In the genomic region with DNA sequence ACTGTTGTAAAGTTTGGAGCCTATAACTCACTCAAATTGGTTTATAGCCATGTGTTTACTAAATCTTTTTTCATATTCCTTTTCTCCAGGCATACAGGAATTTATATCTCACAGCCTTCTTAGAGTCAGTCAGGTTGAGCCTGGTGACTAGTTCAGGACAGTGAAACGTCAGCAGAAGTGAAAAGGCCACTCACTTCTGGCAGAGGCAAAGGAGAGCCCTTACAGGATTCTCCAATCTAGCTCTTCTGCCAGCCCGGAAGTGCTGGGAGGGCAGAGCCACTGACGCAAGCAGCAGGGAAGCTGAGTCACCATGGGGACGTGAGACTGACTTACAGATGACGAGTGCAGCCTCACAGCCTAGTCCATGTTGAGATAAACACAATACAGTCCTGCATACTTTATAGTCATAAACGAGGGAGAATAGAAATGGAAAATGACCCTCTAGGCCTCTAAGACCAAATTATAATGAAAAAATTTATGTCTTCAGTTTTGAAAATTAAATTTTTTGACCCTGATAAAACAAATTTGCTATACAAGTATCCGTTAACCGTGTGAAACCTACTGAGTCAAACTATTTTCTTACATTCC, we compare ENCODE assay signal across 1 cellular context.
TF ChIP-seq lines count a peak whose summit lies in the region.

No MANE protein-coding gene starts in this region.

TF ChIP-seq in K562, 482 proteins besides CTCF, POLR2A, EP300 and RAD21 (continued from another document and continues in another):
- TF ChIP-seq, protein P1, sequence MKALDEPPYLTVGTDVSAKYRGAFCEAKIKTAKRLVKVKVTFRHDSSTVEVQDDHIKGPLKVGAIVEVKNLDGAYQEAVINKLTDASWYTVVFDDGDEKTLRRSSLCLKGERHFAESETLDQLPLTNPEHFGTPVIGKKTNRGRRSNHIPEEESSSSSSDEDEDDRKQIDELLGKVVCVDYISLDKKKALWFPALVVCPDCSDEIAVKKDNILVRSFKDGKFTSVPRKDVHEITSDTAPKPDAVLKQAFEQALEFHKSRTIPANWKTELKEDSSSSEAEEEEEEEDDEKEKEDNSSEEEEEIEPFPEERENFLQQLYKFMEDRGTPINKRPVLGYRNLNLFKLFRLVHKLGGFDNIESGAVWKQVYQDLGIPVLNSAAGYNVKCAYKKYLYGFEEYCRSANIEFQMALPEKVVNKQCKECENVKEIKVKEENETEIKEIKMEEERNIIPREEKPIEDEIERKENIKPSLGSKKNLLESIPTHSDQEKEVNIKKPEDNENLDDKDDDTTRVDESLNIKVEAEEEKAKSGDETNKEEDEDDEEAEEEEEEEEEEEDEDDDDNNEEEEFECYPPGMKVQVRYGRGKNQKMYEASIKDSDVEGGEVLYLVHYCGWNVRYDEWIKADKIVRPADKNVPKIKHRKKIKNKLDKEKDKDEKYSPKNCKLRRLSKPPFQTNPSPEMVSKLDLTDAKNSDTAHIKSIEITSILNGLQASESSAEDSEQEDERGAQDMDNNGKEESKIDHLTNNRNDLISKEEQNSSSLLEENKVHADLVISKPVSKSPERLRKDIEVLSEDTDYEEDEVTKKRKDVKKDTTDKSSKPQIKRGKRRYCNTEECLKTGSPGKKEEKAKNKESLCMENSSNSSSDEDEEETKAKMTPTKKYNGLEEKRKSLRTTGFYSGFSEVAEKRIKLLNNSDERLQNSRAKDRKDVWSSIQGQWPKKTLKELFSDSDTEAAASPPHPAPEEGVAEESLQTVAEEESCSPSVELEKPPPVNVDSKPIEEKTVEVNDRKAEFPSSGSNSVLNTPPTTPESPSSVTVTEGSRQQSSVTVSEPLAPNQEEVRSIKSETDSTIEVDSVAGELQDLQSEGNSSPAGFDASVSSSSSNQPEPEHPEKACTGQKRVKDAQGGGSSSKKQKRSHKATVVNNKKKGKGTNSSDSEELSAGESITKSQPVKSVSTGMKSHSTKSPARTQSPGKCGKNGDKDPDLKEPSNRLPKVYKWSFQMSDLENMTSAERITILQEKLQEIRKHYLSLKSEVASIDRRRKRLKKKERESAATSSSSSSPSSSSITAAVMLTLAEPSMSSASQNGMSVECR (CRISPR knock-in tag; IDR thresholded peaks at IDR 0.05), result no peak; the same call in 1 of the 2 replicates
- TF ChIP-seq, protein P2, sequence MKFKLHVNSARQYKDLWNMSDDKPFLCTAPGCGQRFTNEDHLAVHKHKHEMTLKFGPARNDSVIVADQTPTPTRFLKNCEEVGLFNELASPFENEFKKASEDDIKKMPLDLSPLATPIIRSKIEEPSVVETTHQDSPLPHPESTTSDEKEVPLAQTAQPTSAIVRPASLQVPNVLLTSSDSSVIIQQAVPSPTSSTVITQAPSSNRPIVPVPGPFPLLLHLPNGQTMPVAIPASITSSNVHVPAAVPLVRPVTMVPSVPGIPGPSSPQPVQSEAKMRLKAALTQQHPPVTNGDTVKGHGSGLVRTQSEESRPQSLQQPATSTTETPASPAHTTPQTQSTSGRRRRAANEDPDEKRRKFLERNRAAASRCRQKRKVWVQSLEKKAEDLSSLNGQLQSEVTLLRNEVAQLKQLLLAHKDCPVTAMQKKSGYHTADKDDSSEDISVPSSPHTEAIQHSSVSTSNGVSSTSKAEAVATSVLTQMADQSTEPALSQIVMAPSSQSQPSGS (CRISPR knock-in tag; IDR thresholded peaks at IDR 0.05), result no peak
- TF ChIP-seq NR4A1 (CRISPR knock-in tag; IDR thresholded peaks at IDR 0.05) (no peak), NR4A1 (tag; IDR thresholded peaks at IDR 0.05) (peak; percentile 58; the same call in 1 of the 2 replicates), RFX7 (CRISPR knock-in tag; IDR thresholded peaks at IDR 0.05) (no peak), SRSF3 (IDR thresholded peaks at IDR 0.05; ENCODE audit: insufficient read depth, low read length) (no peak), ZNF75A (CRISPR knock-in tag; IDR thresholded peaks at IDR 0.05) (no peak), ZNF124 (CRISPR knock-in tag; IDR thresholded peaks at IDR 0.05) (no peak), ZBTB8A (IDR thresholded peaks at IDR 0.05; ENCODE audit: partially characterized antibody) (no peak), ZNF324 (CRISPR knock-in tag; IDR thresholded peaks at IDR 0.05) (no peak), E2F3 (CRISPR knock-in tag; IDR thresholded peaks at IDR 0.05) (no peak), ZNF79 (CRISPR knock-in tag; IDR thresholded peaks at IDR 0.05; ENCODE audit: low read depth) (no peak), CSDE1 (IDR thresholded peaks at IDR 0.05) (peak in 1 of 2 experiments; percentile 60; a peak in 1 of 4 replicates), CCAR2 (IDR thresholded peaks at IDR 0.05; ENCODE audit: low read depth, low read length) (no peak), SIRT6 (IDR thresholded peaks at IDR 0.05; ENCODE audit: low read depth, low read length) (no peak), PPARD (CRISPR knock-in tag; IDR thresholded peaks at IDR 0.05) (no peak), XRCC4 (IDR thresholded peaks at IDR 0.05; ENCODE audit: extremely low read depth, insufficient read depth, insufficient read length) (no peak), STAT5B (CRISPR knock-in tag; IDR thresholded peaks at IDR 0.05) (no peak), CREBBP (IDR thresholded peaks at IDR 0.05; ENCODE audit: low read depth, low read length) (no peak), ZKSCAN8 (CRISPR knock-in tag; IDR thresholded peaks at IDR 0.05) (no peak), KDM5B (IDR thresholded peaks at IDR 0.05; ENCODE audit: insufficient replicate concordance, low read depth, low read length) (peak; percentile 69), KDM4B (IDR thresholded peaks at IDR 0.05; ENCODE audit: borderline replicate concordance in 2 of 2, low read depth in 1 of 2) (no peak), NCOA6 (IDR thresholded peaks at IDR 0.05) (no peak), DIDO1 (tag; IDR thresholded peaks at IDR 0.05; ENCODE audit: low read depth) (no peak), KDM2B (CRISPR knock-in tag; IDR thresholded peaks at IDR 0.05) (no peak), KAT8 (IDR thresholded peaks at IDR 0.05; ENCODE audit: low read depth) (no peak), DACH1 (IDR thresholded peaks at IDR 0.05; ENCODE audit: partially characterized antibody) (no peak), CBFA2T2 (conservative IDR thresholded peaks at IDR 0.05) (no peak), ZC3H8 (IDR thresholded peaks at IDR 0.05) (no peak), TAF15 (IDR thresholded peaks at IDR 0.05; ENCODE audit: low read depth, low read length) (no peak), ZNF696 (CRISPR knock-in tag; conservative IDR thresholded peaks at IDR 0.05) (no peak), NFIC (IDR thresholded peaks at IDR 0.05) (peak; percentile 47), ZNF347 (CRISPR knock-in tag; IDR thresholded peaks at IDR 0.05; ENCODE audit: low read depth) (no peak), RHOXF2B (CRISPR knock-in tag; conservative IDR thresholded peaks at IDR 0.05) (no peak), HNRNPUL1 (IDR thresholded peaks at IDR 0.05; ENCODE audit: low read length) (no peak), HNRNPLL (IDR thresholded peaks at IDR 0.05; ENCODE audit: low read depth, low read length, poor library complexity, severe bottlenecking) (peak; percentile 39), ZNF253 (CRISPR knock-in tag; conservative IDR thresholded peaks at IDR 0.05) (no peak)
- TF ChIP-seq, protein P3, sequence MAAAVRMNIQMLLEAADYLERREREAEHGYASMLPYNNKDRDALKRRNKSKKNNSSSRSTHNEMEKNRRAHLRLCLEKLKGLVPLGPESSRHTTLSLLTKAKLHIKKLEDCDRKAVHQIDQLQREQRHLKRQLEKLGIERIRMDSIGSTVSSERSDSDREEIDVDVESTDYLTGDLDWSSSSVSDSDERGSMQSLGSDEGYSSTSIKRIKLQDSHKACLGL (CRISPR knock-in tag; IDR thresholded peaks at IDR 0.05; ENCODE audit: borderline replicate concordance, poor library complexity, severe bottlenecking), result no peak
- TF ChIP-seq, protein P4, sequence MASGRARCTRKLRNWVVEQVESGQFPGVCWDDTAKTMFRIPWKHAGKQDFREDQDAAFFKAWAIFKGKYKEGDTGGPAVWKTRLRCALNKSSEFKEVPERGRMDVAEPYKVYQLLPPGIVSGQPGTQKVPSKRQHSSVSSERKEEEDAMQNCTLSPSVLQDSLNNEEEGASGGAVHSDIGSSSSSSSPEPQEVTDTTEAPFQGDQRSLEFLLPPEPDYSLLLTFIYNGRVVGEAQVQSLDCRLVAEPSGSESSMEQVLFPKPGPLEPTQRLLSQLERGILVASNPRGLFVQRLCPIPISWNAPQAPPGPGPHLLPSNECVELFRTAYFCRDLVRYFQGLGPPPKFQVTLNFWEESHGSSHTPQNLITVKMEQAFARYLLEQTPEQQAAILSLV (tag; IDR thresholded peaks at IDR 0.05), result no peak
- TF ChIP-seq, protein P5, sequence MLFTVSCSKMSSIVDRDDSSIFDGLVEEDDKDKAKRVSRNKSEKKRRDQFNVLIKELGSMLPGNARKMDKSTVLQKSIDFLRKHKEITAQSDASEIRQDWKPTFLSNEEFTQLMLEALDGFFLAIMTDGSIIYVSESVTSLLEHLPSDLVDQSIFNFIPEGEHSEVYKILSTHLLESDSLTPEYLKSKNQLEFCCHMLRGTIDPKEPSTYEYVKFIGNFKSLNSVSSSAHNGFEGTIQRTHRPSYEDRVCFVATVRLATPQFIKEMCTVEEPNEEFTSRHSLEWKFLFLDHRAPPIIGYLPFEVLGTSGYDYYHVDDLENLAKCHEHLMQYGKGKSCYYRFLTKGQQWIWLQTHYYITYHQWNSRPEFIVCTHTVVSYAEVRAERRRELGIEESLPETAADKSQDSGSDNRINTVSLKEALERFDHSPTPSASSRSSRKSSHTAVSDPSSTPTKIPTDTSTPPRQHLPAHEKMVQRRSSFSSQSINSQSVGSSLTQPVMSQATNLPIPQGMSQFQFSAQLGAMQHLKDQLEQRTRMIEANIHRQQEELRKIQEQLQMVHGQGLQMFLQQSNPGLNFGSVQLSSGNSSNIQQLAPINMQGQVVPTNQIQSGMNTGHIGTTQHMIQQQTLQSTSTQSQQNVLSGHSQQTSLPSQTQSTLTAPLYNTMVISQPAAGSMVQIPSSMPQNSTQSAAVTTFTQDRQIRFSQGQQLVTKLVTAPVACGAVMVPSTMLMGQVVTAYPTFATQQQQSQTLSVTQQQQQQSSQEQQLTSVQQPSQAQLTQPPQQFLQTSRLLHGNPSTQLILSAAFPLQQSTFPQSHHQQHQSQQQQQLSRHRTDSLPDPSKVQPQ (CRISPR knock-in tag; IDR thresholded peaks at IDR 0.05; ENCODE audit: borderline replicate concordance), result no peak
- TF ChIP-seq, protein P6, sequence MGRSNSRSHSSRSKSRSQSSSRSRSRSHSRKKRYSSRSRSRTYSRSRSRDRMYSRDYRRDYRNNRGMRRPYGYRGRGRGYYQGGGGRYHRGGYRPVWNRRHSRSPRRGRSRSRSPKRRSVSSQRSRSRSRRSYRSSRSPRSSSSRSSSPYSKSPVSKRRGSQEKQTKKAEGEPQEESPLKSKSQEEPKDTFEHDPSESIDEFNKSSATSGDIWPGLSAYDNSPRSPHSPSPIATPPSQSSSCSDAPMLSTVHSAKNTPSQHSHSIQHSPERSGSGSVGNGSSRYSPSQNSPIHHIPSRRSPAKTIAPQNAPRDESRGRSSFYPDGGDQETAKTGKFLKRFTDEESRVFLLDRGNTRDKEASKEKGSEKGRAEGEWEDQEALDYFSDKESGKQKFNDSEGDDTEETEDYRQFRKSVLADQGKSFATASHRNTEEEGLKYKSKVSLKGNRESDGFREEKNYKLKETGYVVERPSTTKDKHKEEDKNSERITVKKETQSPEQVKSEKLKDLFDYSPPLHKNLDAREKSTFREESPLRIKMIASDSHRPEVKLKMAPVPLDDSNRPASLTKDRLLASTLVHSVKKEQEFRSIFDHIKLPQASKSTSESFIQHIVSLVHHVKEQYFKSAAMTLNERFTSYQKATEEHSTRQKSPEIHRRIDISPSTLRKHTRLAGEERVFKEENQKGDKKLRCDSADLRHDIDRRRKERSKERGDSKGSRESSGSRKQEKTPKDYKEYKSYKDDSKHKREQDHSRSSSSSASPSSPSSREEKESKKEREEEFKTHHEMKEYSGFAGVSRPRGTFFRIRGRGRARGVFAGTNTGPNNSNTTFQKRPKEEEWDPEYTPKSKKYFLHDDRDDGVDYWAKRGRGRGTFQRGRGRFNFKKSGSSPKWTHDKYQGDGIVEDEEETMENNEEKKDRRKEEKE (IDR thresholded peaks at IDR 0.05; ENCODE audit: borderline replicate concordance in 1 of 2, control insufficient read depth in 1 of 2, low read depth in 2 of 2, low read length in 1 of 2), result peak in 1 of 2 experiments; percentile 57; a peak in 1 of 4 replicates
- TF ChIP-seq, protein P7, sequence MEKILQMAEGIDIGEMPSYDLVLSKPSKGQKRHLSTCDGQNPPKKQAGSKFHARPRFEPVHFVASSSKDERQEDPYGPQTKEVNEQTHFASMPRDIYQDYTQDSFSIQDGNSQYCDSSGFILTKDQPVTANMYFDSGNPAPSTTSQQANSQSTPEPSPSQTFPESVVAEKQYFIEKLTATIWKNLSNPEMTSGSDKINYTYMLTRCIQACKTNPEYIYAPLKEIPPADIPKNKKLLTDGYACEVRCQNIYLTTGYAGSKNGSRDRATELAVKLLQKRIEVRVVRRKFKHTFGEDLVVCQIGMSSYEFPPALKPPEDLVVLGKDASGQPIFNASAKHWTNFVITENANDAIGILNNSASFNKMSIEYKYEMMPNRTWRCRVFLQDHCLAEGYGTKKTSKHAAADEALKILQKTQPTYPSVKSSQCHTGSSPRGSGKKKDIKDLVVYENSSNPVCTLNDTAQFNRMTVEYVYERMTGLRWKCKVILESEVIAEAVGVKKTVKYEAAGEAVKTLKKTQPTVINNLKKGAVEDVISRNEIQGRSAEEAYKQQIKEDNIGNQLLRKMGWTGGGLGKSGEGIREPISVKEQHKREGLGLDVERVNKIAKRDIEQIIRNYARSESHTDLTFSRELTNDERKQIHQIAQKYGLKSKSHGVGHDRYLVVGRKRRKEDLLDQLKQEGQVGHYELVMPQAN (IDR thresholded peaks at IDR 0.05; ENCODE audit: borderline replicate concordance), result no peak
- TF ChIP-seq, protein P8, sequence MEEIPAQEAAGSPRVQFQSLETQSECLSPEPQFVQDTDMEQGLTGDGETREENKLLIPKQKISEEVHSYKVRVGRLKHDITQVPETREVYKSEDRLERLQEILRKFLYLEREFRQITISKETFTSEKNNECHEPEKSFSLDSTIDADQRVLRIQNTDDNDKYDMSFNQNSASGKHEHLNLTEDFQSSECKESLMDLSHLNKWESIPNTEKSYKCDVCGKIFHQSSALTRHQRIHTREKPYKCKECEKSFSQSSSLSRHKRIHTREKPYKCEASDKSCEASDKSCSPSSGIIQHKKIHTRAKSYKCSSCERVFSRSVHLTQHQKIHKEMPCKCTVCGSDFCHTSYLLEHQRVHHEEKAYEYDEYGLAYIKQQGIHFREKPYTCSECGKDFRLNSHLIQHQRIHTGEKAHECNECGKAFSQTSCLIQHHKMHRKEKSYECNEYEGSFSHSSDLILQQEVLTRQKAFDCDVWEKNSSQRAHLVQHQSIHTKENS (CRISPR knock-in tag; IDR thresholded peaks at IDR 0.05), result no peak
- TF ChIP-seq, protein P9, sequence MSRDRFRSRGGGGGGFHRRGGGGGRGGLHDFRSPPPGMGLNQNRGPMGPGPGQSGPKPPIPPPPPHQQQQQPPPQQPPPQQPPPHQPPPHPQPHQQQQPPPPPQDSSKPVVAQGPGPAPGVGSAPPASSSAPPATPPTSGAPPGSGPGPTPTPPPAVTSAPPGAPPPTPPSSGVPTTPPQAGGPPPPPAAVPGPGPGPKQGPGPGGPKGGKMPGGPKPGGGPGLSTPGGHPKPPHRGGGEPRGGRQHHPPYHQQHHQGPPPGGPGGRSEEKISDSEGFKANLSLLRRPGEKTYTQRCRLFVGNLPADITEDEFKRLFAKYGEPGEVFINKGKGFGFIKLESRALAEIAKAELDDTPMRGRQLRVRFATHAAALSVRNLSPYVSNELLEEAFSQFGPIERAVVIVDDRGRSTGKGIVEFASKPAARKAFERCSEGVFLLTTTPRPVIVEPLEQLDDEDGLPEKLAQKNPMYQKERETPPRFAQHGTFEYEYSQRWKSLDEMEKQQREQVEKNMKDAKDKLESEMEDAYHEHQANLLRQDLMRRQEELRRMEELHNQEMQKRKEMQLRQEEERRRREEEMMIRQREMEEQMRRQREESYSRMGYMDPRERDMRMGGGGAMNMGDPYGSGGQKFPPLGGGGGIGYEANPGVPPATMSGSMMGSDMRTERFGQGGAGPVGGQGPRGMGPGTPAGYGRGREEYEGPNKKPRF (IDR thresholded peaks at IDR 0.05; ENCODE audit: low read depth, low read length), result no peak
